In genomic region chr2:100603414-100603813, GRCh38 we compare ENCODE assay signal across 12 cellular contexts.
"Had no signal": no experiment of that assay in that cellular context is flagged by ENCODE, and none has a peak within 500 bp of the region (broad histone marks: within the 10 kb centered on the region; RNA-seq: fewer than 3 reads in every experiment).

No MANE protein-coding gene starts in this region.

- H3K36me3 Mint-ChIP-seq: stimulated activated naive B cell treated with anti-CD40 and anti-IgM and Interleukin-4, amounts not matched to agents 10 μg/mL and 1 μg/mL and 100 μg/mL, for 72 hours; WTC11 had no signal

- H3K4me1 Mint-ChIP-seq: activated naive CD8-positive, alpha-beta T cell treated with anti-CD3 and anti-CD28 coated beads, Interleukin-2, amount 50 U/mL, for 24 hours had no signal

- DNase-seq: activated CD4-positive, alpha-beta T cell treated with anti-CD3 and anti-CD28 coated beads for 48 hours; activated naive CD4-positive, alpha-beta T cell; activated naive CD8-positive, alpha-beta T cell treated with anti-CD3 and anti-CD28 coated beads, Interleukin-2, amount 50 U/mL, for 24 hours; retina; spleen; stimulated activated CD4-positive, alpha-beta T cell treated with anti-CD3 and anti-CD28 coated beads, Interleukin-1b, Interleukin-23, amount 100 ng/mL, for 48 hours; stimulated activated naive B cell treated with anti-CD40 and anti-IgM and Interleukin-4, amounts not matched to agents 10 μg/mL and 1 μg/mL and 100 μg/mL, for 72 hours had no signal

- H3K9me3 Mint-ChIP-seq: activated naive CD8-positive, alpha-beta T cell treated with anti-CD3 and anti-CD28 coated beads, Interleukin-2, amount 50 U/mL, for 24 hours; activated T-helper 1 cell treated with anti-CD3 and anti-CD28 coated beads, Interleukin-12 subunit alpha, Interleukin-12 subunit beta, Interleukin-2, Interleukin-4 antibody, amounts not matched to agents 30 ng/mL and 10 ng/mL and 1 ng/mL, durations not matched to agents 14 hours and 24 hours and 36 hours; central memory CD8-positive, alpha-beta T cell; dendritic cell treated with granulocyte-macrophage colony-stimulating factor and Interleukin-4, amounts not matched to agents 40 ng/mL and 50 ng/mL, for 4 days; stimulated activated naive B cell treated with anti-CD40 and anti-IgM and Interleukin-4, amounts not matched to agents 10 μg/mL and 1 μg/mL and 100 μg/mL, for 72 hours; T-helper 1 cell treated with Interleukin-12 subunit alpha and Interleukin-12 subunit beta and Interleukin-4 antibody, amounts not matched to agents 30 μg/mL and 1 μg/mL, for 36 hours had no signal

- H3K27ac ChIP-seq: spleen had no signal

- H3K27me3 Mint-ChIP-seq: activated naive CD8-positive, alpha-beta T cell treated with anti-CD3 and anti-CD28 coated beads, Interleukin-2, amount 50 U/mL, for 24 hours had no signal

- H3K36me3 ChIP-seq: spleen had no signal

- H3K4me1 ChIP-seq: spleen had no signal

- H3K4me3 ChIP-seq: spleen had no signal

- H3K27ac Mint-ChIP-seq: activated naive CD8-positive, alpha-beta T cell treated with anti-CD3 and anti-CD28 coated beads, Interleukin-2, amount 50 U/mL, for 24 hours; activated T-helper 1 cell treated with anti-CD3 and anti-CD28 coated beads, Interleukin-12 subunit alpha, Interleukin-12 subunit beta, Interleukin-2, Interleukin-4 antibody, amounts not matched to agents 30 ng/mL and 10 ng/mL and 1 ng/mL, durations not matched to agents 14 hours and 24 hours and 36 hours; dendritic cell treated with granulocyte-macrophage colony-stimulating factor and Interleukin-4, amounts not matched to agents 40 ng/mL and 50 ng/mL, for 4 days; stimulated activated naive B cell treated with anti-CD40 and anti-IgM and Interleukin-4, amounts not matched to agents 10 μg/mL and 1 μg/mL and 100 μg/mL, for 72 hours; T-helper 1 cell treated with Interleukin-12 subunit alpha and Interleukin-12 subunit beta and Interleukin-4 antibody, amounts not matched to agents 30 μg/mL and 1 μg/mL, for 36 hours; WTC11 had no signal

- H3K9me3 ChIP-seq: spleen had no signal

- ATAC-seq: activated naive CD8-positive, alpha-beta T cell treated with anti-CD3 and anti-CD28 coated beads, Interleukin-2, amount 50 U/mL, for 24 hours; stimulated activated naive B cell treated with anti-CD40 and anti-IgM and Interleukin-4, amounts not matched to agents 10 μg/mL and 1 μg/mL and 100 μg/mL, for 72 hours had no signal

- H3K4me3 Mint-ChIP-seq: activated naive CD8-positive, alpha-beta T cell treated with anti-CD3 and anti-CD28 coated beads, Interleukin-2, amount 50 U/mL, for 24 hours; activated T-helper 1 cell treated with anti-CD3 and anti-CD28 coated beads, Interleukin-12 subunit alpha, Interleukin-12 subunit beta, Interleukin-2, Interleukin-4 antibody, amounts not matched to agents 30 ng/mL and 10 ng/mL and 1 ng/mL, durations not matched to agents 14 hours and 24 hours and 36 hours; central memory CD8-positive, alpha-beta T cell; dendritic cell treated with granulocyte-macrophage colony-stimulating factor and Interleukin-4, amounts not matched to agents 40 ng/mL and 50 ng/mL, for 4 days; stimulated activated naive B cell treated with anti-CD40 and anti-IgM and Interleukin-4, amounts not matched to agents 10 μg/mL and 1 μg/mL and 100 μg/mL, for 72 hours; T-helper 1 cell treated with Interleukin-12 subunit alpha and Interleukin-12 subunit beta and Interleukin-4 antibody, amounts not matched to agents 30 μg/mL and 1 μg/mL, for 36 hours; WTC11 had no signal
